In the genomic region with DNA sequence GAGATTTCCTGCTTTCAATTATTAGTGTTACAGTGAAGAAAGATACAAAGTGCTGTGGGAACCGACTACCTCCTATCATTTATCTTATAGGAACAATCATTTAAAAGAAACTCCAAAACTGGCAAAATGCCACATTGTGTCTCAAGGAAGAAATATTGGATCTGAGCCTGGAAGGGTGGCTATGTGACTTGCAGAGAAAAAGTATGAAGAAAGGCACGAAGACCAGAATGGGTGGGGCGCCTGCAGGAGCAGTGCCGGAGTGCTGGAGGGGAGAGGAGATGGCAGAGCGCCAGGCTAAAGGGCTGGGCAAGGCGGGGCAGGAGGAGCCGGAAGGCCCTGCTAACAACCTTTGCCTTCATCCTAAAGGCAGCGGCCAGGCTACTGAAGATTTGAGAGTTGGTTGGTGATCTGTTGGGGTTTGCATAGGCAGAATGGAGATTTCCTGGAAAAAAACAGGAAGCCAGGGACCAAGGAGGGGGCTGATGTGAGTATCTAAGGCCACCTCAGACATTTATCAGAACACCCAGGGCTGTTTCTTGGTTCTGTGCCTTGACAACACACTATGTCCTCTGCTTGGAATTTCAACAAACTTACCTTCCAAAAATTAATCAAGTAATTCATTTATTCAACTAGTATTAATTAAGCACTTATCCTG, we compare ENCODE assay signal across 11 cellular contexts.
DNase-seq lines count a peak whose midpoint lies in the region.
"Had no signal": no experiment of that assay in that cellular context is flagged by ENCODE, and none has a peak within 500 bp of the region (broad histone marks: within the 10 kb centered on the region; RNA-seq: fewer than 3 reads in every experiment).

No MANE protein-coding gene starts in this region.

- no peaks in the 10 kb centered on the region for H3K27me3 ChIP-seq in mucosa of rectum (ENCODE audit: control insufficient read depth in 2 of 2, insufficient read depth in 2 of 2, low read length in 2 of 2)
- H3K27me3 ChIP-seq: body of pancreas, SJSA1 had no signal

- no peak overlapping the region for H3K9ac ChIP-seq in mucosa of rectum (ENCODE audit: low read depth in 1 of 2, low read length in 2 of 2)

- H3K27ac ChIP-seq in mucosa of rectum (ENCODE audit: low read depth in 2 of 2, low read length in 2 of 2), result peak overlapping the region; percentile 62 to 74
- H3K27ac ChIP-seq: body of pancreas, SJSA1 had no signal

- H3K4me3 ChIP-seq in mucosa of rectum (ENCODE audit: low read length in 2 of 2), result no peak overlapping the region
- H3K4me3 ChIP-seq: body of pancreas, SJSA1 had no signal

- DNase-seq in Caki2 (ENCODE audit: low read depth) (peak; percentile 83), NCI-H748 (lab: John Stamatoyannopoulos, UW; ENCODE audit: unreplicated experiment) (peak; percentile 58), dermis blood vessel endothelial cell (peak; percentile 26), NCI-H146 (lab: John Stamatoyannopoulos, UW) (no peak), retina (no peak), NCI-H1694 treated with DMSO at 0.1 percent for 48 hours (lab: John Stamatoyannopoulos, UW) (no peak), NCI-H2107 treated with DMSO at 0.1 percent for 48 hours (lab: John Stamatoyannopoulos, UW; ENCODE audit: unreplicated experiment) (no peak)
- DNase-seq: CD8-positive, alpha-beta T cell had no signal

- no peaks in the 10 kb centered on the region for H3K36me3 ChIP-seq in mucosa of rectum (ENCODE audit: control insufficient read depth in 2 of 2, insufficient read depth in 2 of 2, low read length in 2 of 2)
- H3K36me3 ChIP-seq: SJSA1 had no signal

- H3K9me3 ChIP-seq in mucosa of rectum (ENCODE audit: control insufficient read depth in 2 of 2, low read length in 2 of 2), result no peaks in the 10 kb centered on the region
- H3K9me3 ChIP-seq: body of pancreas, SJSA1 had no signal

- peaks cover 15 to 19% of the 10 kb centered on the region in 2 donors for H3K4me1 ChIP-seq in mucosa of rectum (ENCODE audit: control insufficient read depth in 2 of 2, insufficient read depth in 2 of 2, low read length in 2 of 2)
- H3K4me1 ChIP-seq: body of pancreas, SJSA1 had no signal

- in situ Hi-C loops in Caki2 (cut with HindIII; ENCODE audit: low pct_unique_long_range_greater_than_20kb, low sequenced_read_pairs), result no loop called here

Comparison
In these comparisons a context has a peak if more than half of its experiments do, and no peak if none do; other contexts are left out.
1. DNase-seq: peak in Caki2 (single experiment), NCI-H748 (single experiment) and dermis blood vessel endothelial cell (single experiment); none in NCI-H146 (single experiment), retina (single experiment), NCI-H1694 treated with DMSO at 0.1 percent for 48 hours (single experiment) and NCI-H2107 treated with DMSO at 0.1 percent for 48 hours (single experiment).